ENCODE assay signal across 27 cellular contexts in the genomic region with DNA sequence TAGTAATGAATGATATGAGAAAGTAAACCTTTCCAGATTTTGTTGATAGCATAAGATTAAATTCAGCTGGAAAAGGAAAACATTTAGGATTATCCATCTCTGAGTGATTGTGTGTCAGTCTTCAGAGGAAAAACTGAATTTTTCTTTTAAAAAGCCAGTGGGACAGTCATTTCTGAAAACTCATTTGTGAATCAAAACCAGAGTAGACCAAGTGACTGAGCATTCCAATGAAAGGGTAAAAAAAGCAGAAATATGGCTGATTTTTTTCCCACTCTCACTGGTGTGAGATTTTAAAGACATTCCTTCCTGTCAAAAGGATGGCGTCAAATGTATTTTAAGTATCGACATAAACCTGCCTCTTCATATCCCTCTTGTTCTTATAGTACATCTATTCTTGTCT.
"Had no signal": no experiment of that assay in that cellular context is flagged by ENCODE, and none has a peak within 500 bp of the region (broad histone marks: within the 10 kb centered on the region; RNA-seq: fewer than 3 reads in every experiment).

No MANE protein-coding gene starts in this region.

- H3K4me1 Mint-ChIP-seq: mesothelial cell of epicardium, naive B cell, neural crest cell had no signal

- FAIRE-seq: colon, endothelial cell of umbilical vein, kidney, pancreas, small intestine had no signal

- DNase-seq: effector memory CD4-positive, alpha-beta T cell; foreskin keratinocyte; heart left ventricle; kidney; left lung; mesenchymal stem cell; mucosa of descending colon; naive B cell; pancreas; right lobe of liver; small intestine; stimulated activated CD4-positive, alpha-beta T cell treated with anti-CD3 and anti-CD28 coated beads, Interleukin-15, amount 100 ng/mL, for 24 hours; stimulated activated CD4-positive, alpha-beta T cell treated with anti-CD3 and anti-CD28 coated beads, Interleukin-2, amount 100 ng/mL, for 48 hours; stimulated activated naive CD4-positive, alpha-beta T cell treated with Interleukin-2 at 50 U/mL for 16 hours; stomach; thyroid gland had no signal

- H3K4me2 ChIP-seq: hepatocyte had no signal

- ATAC-seq: foreskin keratinocyte, gastroesophageal sphincter, heart left ventricle, left lung, mucosa of descending colon, pancreas, right lobe of liver had no signal

- H3K27me3 Mint-ChIP-seq: dendritic cell treated with granulocyte-macrophage colony-stimulating factor and Interleukin-4, amounts not matched to agents 40 ng/mL and 50 ng/mL, for 4 days; natural killer cell treated with Interleukin-12 subunit alpha and Interleukin-12 subunit beta and Interleukin-15 and Interleukin-18, amount 100 ng/mL, for 72 hours; type B pancreatic cell had no signal

- H3K79me2 ChIP-seq: hepatocyte had no signal

- H2AFZ ChIP-seq: hepatocyte had no signal

- H3K4me3 ChIP-seq: esophagus muscularis mucosa, gastroesophageal sphincter, heart left ventricle, hepatocyte, left lung, mucosa of descending colon, pancreas, right lobe of liver, stomach, thyroid gland had no signal

- H3K27me3 ChIP-seq: esophagus muscularis mucosa, foreskin keratinocyte, gastroesophageal sphincter, heart left ventricle, hepatocyte, left lung, neutrophil, pancreas, right lobe of liver, stomach, thyroid gland had no signal

- H3K4me3 Mint-ChIP-seq: dendritic cell treated with granulocyte-macrophage colony-stimulating factor and Interleukin-4, amounts not matched to agents 40 ng/mL and 50 ng/mL, for 4 days; mesothelial cell of epicardium; naive B cell; natural killer cell treated with Interleukin-12 subunit alpha and Interleukin-12 subunit beta and Interleukin-15 and Interleukin-18, amount 100 ng/mL, for 72 hours; neural crest cell; type B pancreatic cell had no signal

- H3K27ac Mint-ChIP-seq: dendritic cell treated with granulocyte-macrophage colony-stimulating factor and Interleukin-4, amounts not matched to agents 40 ng/mL and 50 ng/mL, for 4 days; mesothelial cell of epicardium; naive B cell; natural killer cell treated with Interleukin-12 subunit alpha and Interleukin-12 subunit beta and Interleukin-15 and Interleukin-18, amount 100 ng/mL, for 72 hours; type B pancreatic cell had no signal

- H3K36me3 ChIP-seq: esophagus muscularis mucosa, gastroesophageal sphincter, heart left ventricle, left lung, pancreas, right lobe of liver, thyroid gland had no signal

- H3K9me3 ChIP-seq: mucosa of descending colon, neutrophil, pancreas, right lobe of liver, stomach, thyroid gland had no signal

- H3K9me3 Mint-ChIP-seq: natural killer cell treated with Interleukin-12 subunit alpha and Interleukin-12 subunit beta and Interleukin-15 and Interleukin-18, amount 100 ng/mL, for 72 hours; type B pancreatic cell had no signal

- H3K27ac ChIP-seq: esophagus muscularis mucosa, foreskin keratinocyte, gastroesophageal sphincter, heart left ventricle, hepatocyte, left lung, neutrophil, pancreas, right lobe of liver, stomach, thyroid gland had no signal

- H3K4me1 ChIP-seq: foreskin keratinocyte, left lung, thyroid gland had no signal
